9 cellular contexts compared by ENCODE assay signal in the genomic region with DNA sequence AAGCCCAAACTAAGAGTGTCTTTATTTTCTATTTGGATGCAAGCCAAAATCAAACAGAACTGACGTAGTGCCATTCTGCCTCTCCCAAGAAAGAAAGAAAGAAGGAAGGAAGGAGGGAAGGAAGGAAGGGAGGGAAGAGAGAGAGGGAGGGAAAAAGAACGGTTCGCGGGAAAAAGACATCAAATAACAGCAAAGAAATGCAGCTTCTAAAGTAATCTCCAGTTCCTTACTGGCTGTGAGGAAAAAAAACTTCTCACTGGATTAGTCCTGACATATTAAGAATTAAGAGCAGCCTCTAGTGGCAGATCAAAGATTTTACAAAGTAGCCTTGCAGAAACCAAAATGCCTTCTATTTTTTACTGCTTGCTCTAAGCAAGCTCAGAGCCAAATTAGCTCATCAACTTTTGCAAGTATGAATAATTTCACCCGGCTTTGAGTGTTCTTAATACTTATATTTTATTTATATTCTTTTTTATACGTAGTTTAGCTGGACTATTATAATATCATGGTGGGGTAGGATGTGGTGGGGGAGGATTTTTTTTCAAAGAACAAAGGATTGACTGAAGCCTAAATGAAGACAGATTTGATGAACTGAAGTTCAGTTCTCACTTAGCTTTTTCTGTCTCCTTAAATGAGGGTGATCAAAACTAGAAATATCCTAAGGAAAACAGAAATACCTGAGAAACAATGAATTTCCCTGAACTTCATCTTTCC. TPM values are rescaled to one million over a fixed set of nuclear protein-coding genes. Genes with fewer than 3 reads are reported as not detected.
DNase-seq lines count a peak whose midpoint lies in the region; ATAC-seq and TF ChIP-seq lines count a peak whose summit lies in the region.
"Had no signal": no experiment of that assay in that cellular context is flagged by ENCODE, and none has a peak within 500 bp of the region (broad histone marks: within the 10 kb centered on the region; RNA-seq: fewer than 3 reads in every experiment).

No MANE protein-coding gene starts in this region.

- H3K4me3 ChIP-seq in OCI-LY3 (ENCODE audit: low read length) (no peak overlapping the region), esophagus squamous epithelium (peak overlapping the region in 1 of 4 donors; percentile 22)
- H3K4me3 ChIP-seq: BLaER1 had no signal

- TF ChIP-seq CTCF in OCI-LY3 (IDR thresholded peaks at IDR 0.05; ENCODE audit: low read depth, low read length) (peak; percentile 53), esophagus squamous epithelium (IDR thresholded peaks at IDR 0.05) (peak; percentile 12 to 57 (median 34))

- H3K36me3 ChIP-seq in OCI-LY3 (replicated peaks; ENCODE audit: low read depth, low read length) (no peaks in the 10 kb centered on the region), esophagus squamous epithelium (no peaks in the 10 kb centered on the region)
- H3K36me3 ChIP-seq: BLaER1 had no signal

- no peak overlapping the region for H2AFZ ChIP-seq in OCI-LY3 (ENCODE audit: low read depth, low read length)

- TF ChIP-seq POLR2A in esophagus squamous epithelium (IDR thresholded peaks at IDR 0.05), result no peak

- H3K27ac ChIP-seq in OCI-LY3 (ENCODE audit: low read length) (no peak overlapping the region), esophagus squamous epithelium (no peak overlapping the region)
- H3K27ac ChIP-seq: BLaER1 had no signal

- no peak for ATAC-seq in GM19035 (IDR thresholded peaks at IDR 0.05; ENCODE audit: unreplicated experiment)

- WGBS in esophagus squamous epithelium, 2 donors, result 3 to 6% methylated on average over 6 of the region's 6 CpGs

- DNase-seq in NCI-H2171 treated with DMSO at 0.1 percent for 48 hours (lab: John Stamatoyannopoulos, UW) (peak; percentile 16), NCI-H2171 (lab: John Stamatoyannopoulos, UW) (no peak), esophagus squamous epithelium (lab: John Stamatoyannopoulos, UW) (no peak), renal cortical epithelial cell (ENCODE audit: low read depth) (peak; percentile 86), SK-N-DZ (ENCODE audit: low spot score) (no peak), islet precursor cell (no peak)

- H3K27me3 ChIP-seq in OCI-LY3 (ENCODE audit: low read depth, low read length) (no peaks in the 10 kb centered on the region), esophagus squamous epithelium (no peaks in the 10 kb centered on the region)
- H3K27me3 ChIP-seq: BLaER1 had no signal

- H3K79me2 ChIP-seq in OCI-LY3 (ENCODE audit: low read length), result no peaks in the 10 kb centered on the region

- intact Hi-C loops in esophagus squamous epithelium (cut with DNase I), result no loop called here

- H3K4me2 ChIP-seq in OCI-LY3 (ENCODE audit: low read length), result no peak overlapping the region
- H3K4me2 ChIP-seq: BLaER1 had no signal

- H3K9me3 ChIP-seq in OCI-LY3 (ENCODE audit: insufficient read depth, low read length) (no peaks in the 10 kb centered on the region), esophagus squamous epithelium (no peaks in the 10 kb centered on the region)
- H3K9me3 ChIP-seq: BLaER1 had no signal

- no peaks in the 10 kb centered on the region for H3K4me1 ChIP-seq in OCI-LY3 (ENCODE audit: low read length)
- H3K4me1 ChIP-seq in esophagus squamous epithelium, result peaks cover 0 to 8% (median 0%) of the 10 kb centered on the region in 3 donors
- H3K4me1 ChIP-seq: BLaER1 had no signal

- no peaks in the 10 kb centered on the region for H4K20me1 ChIP-seq in OCI-LY3 (ENCODE audit: insufficient read depth, low read length)
- H4K20me1 ChIP-seq: BLaER1 had no signal

- H3K9ac ChIP-seq in OCI-LY3 (ENCODE audit: low read length), result no peak overlapping the region
- H3K9ac ChIP-seq: BLaER1 had no signal

RNA-seq across cellular contexts. Expression of a gene that starts 36.6 kb away (rescaled TPM):
- 1 to 10 TPM in 2 of 4 donors, under 1 TPM in 1, not detected in 1; 0.66 to 4.8 (median 1.5) TPM for total RNA-seq in esophagus squamous epithelium
- 0.30 TPM in 1 of 2 replicates, not detected in the other for total RNA-seq in renal cortical epithelial cell
- not detected in 2 replicates for polyA plus RNA-seq in SK-N-DZ (2014; cell fraction: cytosol; rRNA removed)
- not detected in 2 replicates for polyA plus RNA-seq in SK-N-DZ (2014; cell fraction: nucleus; rRNA removed)

Comparison
In these comparisons a context has a peak if more than half of its experiments do, and no peak if none do; other contexts are left out.
1. DNase-seq: peak in NCI-H2171 treated with DMSO at 0.1 percent for 48 hours (single experiment) and renal cortical epithelial cell (single experiment); none in NCI-H2171 (single experiment), esophagus squamous epithelium (single experiment), SK-N-DZ (single experiment) and islet precursor cell (single experiment).